ENCODE assay signal across 1 cellular context in genomic region chr6:32838114-32838958, GRCh38.
TF ChIP-seq lines count a peak whose summit lies in the region.

Gene TAP2 (minus strand): TSS chr6:32838739. CDS start chr6:32838233, 506 bp downstream.

TF ChIP-seq in K562, 482 proteins besides CTCF, POLR2A, EP300 and RAD21 (continued from another document and continues in another):
- peak; percentile 46 for TF ChIP-seq SAP30 (IDR thresholded peaks at IDR 0.05; ENCODE audit: borderline replicate concordance, insufficient read depth, low read depth, low read length, poor library complexity, severe bottlenecking)
- TF ChIP-seq CTBP1 (IDR thresholded peaks at IDR 0.05; ENCODE audit: borderline replicate concordance): peak; percentile 74
- peak; percentile 15 to 87; a peak in 2 of 4 replicates for TF ChIP-seq TEAD1 (CRISPR knock-in tag; IDR thresholded peaks at IDR 0.05)
- peak in 1 of 3 experiments; percentile 67; a peak in 2 of 6 replicates for TF ChIP-seq ZBTB11 (CRISPR knock-in tag; IDR thresholded peaks at IDR 0.05)
- TF ChIP-seq EZH2 (IDR thresholded peaks at IDR 0.05; ENCODE audit: borderline replicate concordance, low read depth, low read length): no peak
- no peak for TF ChIP-seq ETS2 (tag; IDR thresholded peaks at IDR 0.05; ENCODE audit: borderline replicate concordance, poor library complexity, severe bottlenecking)
- no peak for TF ChIP-seq SAFB2 (IDR thresholded peaks at IDR 0.05; ENCODE audit: borderline replicate concordance, low read depth, low read length, severe bottlenecking)
- TF ChIP-seq RBM34 (IDR thresholded peaks at IDR 0.05; ENCODE audit: borderline replicate concordance, insufficient read depth, low read length): no peak
- no peak for TF ChIP-seq FOXA1 (IDR thresholded peaks at IDR 0.05; ENCODE audit: borderline replicate concordance)
- 0 out of 2 replicates have a peak, but pooled peaks have one; percentile 11 for TF ChIP-seq ZNF239 (CRISPR knock-in tag; IDR thresholded peaks at IDR 0.05)
- TF ChIP-seq TBP (optimal IDR thresholded peaks at IDR 0.05; ENCODE audit: low read depth, low read length): peak; percentile 63
- TF ChIP-seq ZNF318 (IDR thresholded peaks at IDR 0.05; ENCODE audit: borderline replicate concordance in 1 of 2, low read depth in 1 of 2): no peak
- no peak for TF ChIP-seq KDM1A (IDR thresholded peaks at IDR 0.05)
- no peak for TF ChIP-seq CBX8 (IDR thresholded peaks at IDR 0.05; ENCODE audit: borderline replicate concordance, extremely low read depth, low read depth, low read length, poor library complexity, severe bottlenecking)
- TF ChIP-seq MAFK (IDR thresholded peaks at IDR 0.05; ENCODE audit: low read length): peak; percentile 3; the same call in 1 of the 2 replicates
- TF ChIP-seq MECOM (CRISPR knock-in tag; IDR thresholded peaks at IDR 0.05): no peak
- no peak for TF ChIP-seq ZKSCAN3 (CRISPR knock-in tag; IDR thresholded peaks at IDR 0.05)
- peak; percentile 37 for TF ChIP-seq NEUROD1 (IDR thresholded peaks at IDR 0.05; ENCODE audit: borderline replicate concordance, low read depth, low read length, partially characterized antibody)
- TF ChIP-seq PCBP1 (IDR thresholded peaks at IDR 0.05; ENCODE audit: low read depth, low read length, poor library complexity, severe bottlenecking): no peak
- TF ChIP-seq BRD4 (IDR thresholded peaks at IDR 0.05): no peak
- peak; percentile 56; the same call in 1 of the 2 replicates for TF ChIP-seq STAG1 (CRISPR knock-in tag; IDR thresholded peaks at IDR 0.05; ENCODE audit: borderline replicate concordance)
- TF ChIP-seq GABPA (tag; conservative IDR thresholded peaks at IDR 0.05; ENCODE audit: low read depth): 0 out of 2 replicates have a peak, but pooled peaks have one; percentile 15
- TF ChIP-seq NRF1 (conservative IDR thresholded peaks at IDR 0.05 in 1 of 2, IDR thresholded peaks at IDR 0.05 in 1 of 2): no peak; a peak in 1 of 4 replicates
- TF ChIP-seq CBFA2T3 (IDR thresholded peaks at IDR 0.05): 0 out of 2 replicates have a peak, but pooled peaks have one; percentile 3
- TF ChIP-seq ZNF274 (IDR thresholded peaks at IDR 0.05; ENCODE audit: borderline replicate concordance, low read depth, low read length): no peak
- TF ChIP-seq HDAC2 (IDR thresholded peaks at IDR 0.05): no peak; the same call in 1 of the 2 replicates
- no peak for TF ChIP-seq NELFE (IDR thresholded peaks at IDR 0.05; ENCODE audit: insufficient read depth, insufficient read length)
- no peak; the same call in 1 of the 2 replicates for TF ChIP-seq DPF2 (IDR thresholded peaks at IDR 0.05)
- TF ChIP-seq GTF2A2 (tag; IDR thresholded peaks at IDR 0.05): no peak
- peak; percentile 97 for TF ChIP-seq ARID4B (CRISPR knock-in tag; IDR thresholded peaks at IDR 0.05)
- TF ChIP-seq TCF15 (CRISPR knock-in tag; IDR thresholded peaks at IDR 0.05): no peak
- no peak for TF ChIP-seq TAL1 (IDR thresholded peaks at IDR 0.05)
- TF ChIP-seq ZNF764 (CRISPR knock-in tag; IDR thresholded peaks at IDR 0.05; ENCODE audit: low read depth): no peak
- 0 out of 3 replicates have a peak, but pooled peaks of 1 of the 2 experiments have one; percentile 21 for TF ChIP-seq CBX3 (IDR thresholded peaks at IDR 0.05; ENCODE audit: borderline replicate concordance in 1 of 2, low read length in 2 of 2)
- no peak for TF ChIP-seq ZNF311 (CRISPR knock-in tag; IDR thresholded peaks at IDR 0.05)
- TF ChIP-seq HDAC6 (IDR thresholded peaks at IDR 0.05; ENCODE audit: low read depth, low read length): no peak
- TF ChIP-seq ZNF518B (CRISPR knock-in tag; IDR thresholded peaks at IDR 0.05): no peak
- no peak for TF ChIP-seq HLTF (IDR thresholded peaks at IDR 0.05)
- TF ChIP-seq GABPB2 (CRISPR knock-in tag; conservative IDR thresholded peaks at IDR 0.05): no peak
